Comparison of ENCODE assay signal across 8 cellular contexts in the genomic region with DNA sequence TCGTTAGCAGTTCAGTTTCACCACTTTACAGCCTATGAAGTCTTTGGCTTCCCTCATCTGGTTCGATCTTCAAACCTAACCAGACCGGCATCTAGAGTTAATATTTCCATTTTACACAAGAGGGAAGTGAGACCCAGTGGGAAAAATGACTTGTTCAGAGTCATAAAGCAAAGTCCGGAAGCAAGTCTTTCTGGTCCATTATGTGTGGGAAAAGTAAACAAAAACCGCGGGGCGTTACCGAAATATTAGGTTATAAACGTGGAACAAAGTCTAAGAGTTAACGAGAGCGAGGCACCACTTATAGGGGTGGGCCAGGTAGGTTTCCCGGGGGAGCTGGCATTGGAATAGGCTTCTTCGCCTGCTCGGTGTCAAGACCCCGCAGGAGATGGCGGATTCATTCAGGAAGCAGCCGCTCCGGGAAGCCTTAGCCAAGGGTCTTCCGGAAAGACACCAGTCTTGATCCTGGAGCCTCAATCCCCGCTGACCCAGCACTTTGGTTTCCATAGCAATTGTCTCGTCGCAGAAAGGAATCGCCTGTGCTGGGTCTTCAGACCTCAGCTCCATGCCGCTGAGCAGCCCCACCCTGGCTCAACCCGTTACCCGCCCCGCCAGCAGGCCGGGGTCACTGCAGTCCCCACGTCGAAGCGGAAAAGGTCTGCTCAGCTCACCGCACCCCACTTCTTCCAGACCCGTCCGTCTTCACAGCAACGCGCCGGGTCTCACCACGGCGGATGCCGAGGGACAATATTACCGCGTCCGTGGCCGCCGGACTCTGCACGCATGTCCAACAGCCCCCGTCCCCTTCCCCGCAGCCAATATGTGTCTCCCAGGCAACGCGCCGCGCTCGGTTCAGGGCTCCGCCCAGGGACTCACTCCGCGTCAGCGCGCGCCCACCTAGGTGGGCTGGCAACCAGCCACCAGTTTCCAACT. TPM values are rescaled to one million over a fixed set of nuclear protein-coding genes. Genes with fewer than 3 reads are reported as not detected.
DNase-seq lines count a peak whose midpoint lies in the region; ATAC-seq, FAIRE-seq and TF ChIP-seq lines count a peak whose summit lies in the region.

A gene (plus strand): TSS at position 872 of the 930 bp plus-strand sequence. CDS start 82 bp downstream, outside the sequence.

- H3K36me3 Mint-ChIP-seq in WTC11: no peaks in the 10 kb centered on the region
- no peaks in the 10 kb centered on the region for H3K36me3 Mint-ChIP-seq in mesothelial cell of epicardium
- no peaks in the 10 kb centered on the region for H3K36me3 Mint-ChIP-seq in type B pancreatic cell

- TF ChIP-seq RAD21 in H1 (IDR thresholded peaks at IDR 0.05 in 1 of 2, conservative IDR thresholded peaks at IDR 0.05 in 1 of 2; ENCODE audit: low read depth in 2 of 2, low read length in 2 of 2): no peak

- H3K27me3 ChIP-seq in H1 (replicated peaks in 1 of 4; ENCODE audit: control insufficient read depth in 3 of 4, extremely low read depth in 1 of 4, insufficient read depth in 3 of 4, low read length in 3 of 4): no peaks in the 10 kb centered on the region

- no peak within 1 kb of the TSS for H3K9ac ChIP-seq in H1 (replicated peaks in 1 of 4; ENCODE audit: extremely low read depth in 1 of 4, low read depth in 3 of 4, low read length in 3 of 4)

- H3K4ac ChIP-seq in H1 (replicated peaks; ENCODE audit: insufficient read length, low read depth, low read length): no peak within 1 kb of the TSS

- no peak within 1 kb of the TSS for H3K27ac Mint-ChIP-seq in WTC11
- H3K27ac Mint-ChIP-seq in mesothelial cell of epicardium: peak within 1 kb of the TSS; percentile 66
- no peak within 1 kb of the TSS for H3K27ac Mint-ChIP-seq in type B pancreatic cell

- DNase-seq in Daoy (ENCODE audit: low read depth) (peak; percentile 64), WTC11 (ENCODE audit: low spot score) (peak; percentile 29), H1 (ENCODE audit: low read depth in 1 of 2, low spot score in 2 of 2) (no peak), mesothelial cell of epicardium (ENCODE audit: low spot score in 2 of 2, unreplicated experiment in 2 of 2) (peak in 1 of 2 experiments; percentile 44), type B pancreatic cell (ENCODE audit: extremely low spot score, unreplicated experiment) (peak; percentile 65), A172 (ENCODE audit: low spot score) (no peak), NCI-H2107 (lab: John Stamatoyannopoulos, UW) (no peak)

- H2AK5ac ChIP-seq in H1 (ENCODE audit: low read depth, low read length): no peak within 1 kb of the TSS

- peaks cover 13% of the 10 kb centered on the region for H3K4me1 Mint-ChIP-seq in WTC11
- H3K4me1 Mint-ChIP-seq in mesothelial cell of epicardium: peaks cover 10% of the 10 kb centered on the region
- no peaks in the 10 kb centered on the region for H3K4me1 Mint-ChIP-seq in type B pancreatic cell (ENCODE audit: unreplicated experiment)

- TF ChIP-seq EP300 in H1 (IDR thresholded peaks at IDR 0.05; ENCODE audit: borderline replicate concordance in 1 of 2, low read depth in 2 of 2, low read length in 2 of 2): no peak

- H3K79me1 ChIP-seq in H1 (ENCODE audit: low read depth, low read length): no peaks in the 10 kb centered on the region

- peak within 1 kb of the TSS in 1 of 2 experiments; percentile 89; a peak in 2 of 4 replicates for H3K4me2 ChIP-seq in H1 (ENCODE audit: insufficient read depth in 1 of 2, low read depth in 2 of 2, low read length in 2 of 2)

- CTCF ChIA-PET in WTC11 (lab: Charles Lee): interaction anchor here (0.9 to 2.4 kb wide), 4 partner anchors 19 to 73 kb away, joined by 3 to 29 read pairs (median 7); a partner anchor contains a TSS
- CTCF ChIA-PET in H1 (lab: Charles Lee; ENCODE audit: partially characterized antibody): interaction anchor here (0.9 to 6.3 kb wide), 7 partner anchors 8 to 93 kb away, joined by 3 to 57 read pairs (median 5); a partner anchor contains a TSS

- H3K18ac ChIP-seq in H1 (ENCODE audit: extremely low read depth, low read length): no peak within 1 kb of the TSS

- POLR2A ChIA-PET in WTC11 (lab: Charles Lee): interaction anchor here (0.6 kb wide), 1 partner anchor 43 kb away, joined by 3 read pairs; no protein-coding TSS in a partner anchor
- POLR2A ChIA-PET in H1 (lab: Charles Lee; ENCODE audit: partially characterized antibody): no interaction called here

- no peaks in the 10 kb centered on the region for H3K9me3 Mint-ChIP-seq in WTC11
- H3K9me3 Mint-ChIP-seq in mesothelial cell of epicardium: peaks cover 5% of the 10 kb centered on the region
- no peaks in the 10 kb centered on the region for H3K9me3 Mint-ChIP-seq in type B pancreatic cell

- H2BK5ac ChIP-seq in H1 (ENCODE audit: low read depth, low read length): no peak within 1 kb of the TSS

- H3K4me3 Mint-ChIP-seq in WTC11: peak within 1 kb of the TSS; percentile 88
- H3K4me3 Mint-ChIP-seq in mesothelial cell of epicardium: peak within 1 kb of the TSS; percentile 84
- H3K4me3 Mint-ChIP-seq in type B pancreatic cell: peak within 1 kb of the TSS; percentile 89

- ATAC-seq in HG03025 (IDR thresholded peaks at IDR 0.05; ENCODE audit: low FRiP score, unreplicated experiment) (peak; percentile 54), WTC11 (peak; percentile 64)

- H3K79me2 ChIP-seq in H1 (ENCODE audit: control insufficient read depth in 1 of 2, insufficient read depth in 2 of 2, low read length in 2 of 2): no peaks in the 10 kb centered on the region

- H2AFZ ChIP-seq in H1 (ENCODE audit: low read length): no peak within 1 kb of the TSS

- H2BK15ac ChIP-seq in H1 (ENCODE audit: low read length): no peak within 1 kb of the TSS

- peak within 1 kb of the TSS in 1 of 4 experiments; percentile 64; a peak in 2 of 8 replicates for H3K4me3 ChIP-seq in H1 (ENCODE audit: extremely low read depth in 1 of 4, insufficient read depth in 2 of 4, low read depth in 3 of 4, low read length in 4 of 4)

- H4K91ac ChIP-seq in H1 (replicated peaks; ENCODE audit: insufficient read length, low read length): no peak within 1 kb of the TSS

- no peaks in the 10 kb centered on the region; a peak in 2 of 8 replicates for H3K36me3 ChIP-seq in H1 (ENCODE audit: control insufficient read depth in 2 of 4, insufficient read depth in 4 of 4, low read length in 3 of 4)

- H3K23me2 ChIP-seq in H1 (ENCODE audit: low read depth, low read length): peaks cover 2% of the 10 kb centered on the region; the same call in 1 of the 2 replicates

- no peak within 1 kb of the TSS for H3K23ac ChIP-seq in H1 (ENCODE audit: insufficient read length)

- WGBS in H1 (ENCODE audit: extremely low coverage in 1 of 2, insufficient coverage in 1 of 2, insufficient read length in 1 of 2, insufficient replicate concordance in 2 of 2, low coverage in 1 of 2, low lambda C conversion rate in 2 of 2, missing lambda C conversion rate in 1 of 2), 2 experiments: 93% methylated on average over 43 of the region's 59 CpGs; no CpG with 5 or more reads in 1 of the 2 experiments

- no peaks in the 10 kb centered on the region for H4K20me1 ChIP-seq in H1 (replicated peaks in 1 of 2; ENCODE audit: control insufficient read depth in 1 of 2, insufficient read depth in 2 of 2, low read length in 2 of 2)

- TF ChIP-seq CTCF in WTC11 (IDR thresholded peaks at IDR 0.05) (no peak), H1 (IDR thresholded peaks at IDR 0.05; ENCODE audit: control extremely low read depth in 1 of 3, insufficient read depth in 1 of 3, low read depth in 1 of 3, low read length in 3 of 3) (no peak), mesothelial cell of epicardium (IDR thresholded peaks at IDR 0.05; ENCODE audit: unreplicated experiment) (no peak), type B pancreatic cell (conservative IDR thresholded peaks at IDR 0.05) (no peak)

- H2BK12ac ChIP-seq in H1 (ENCODE audit: low read depth, low read length): no peak within 1 kb of the TSS

- H3K27me3 Mint-ChIP-seq in WTC11 (ENCODE audit: low read depth): peaks cover 49% of the 10 kb centered on the region
- peaks cover 35% of the 10 kb centered on the region for H3K27me3 Mint-ChIP-seq in mesothelial cell of epicardium (ENCODE audit: low read depth)
- peaks cover 47% of the 10 kb centered on the region for H3K27me3 Mint-ChIP-seq in type B pancreatic cell

- no peak for FAIRE-seq in H1 (lab: Jason Lieb, UNC)

- no peak within 1 kb of the TSS for H4K5ac ChIP-seq in H1 (ENCODE audit: insufficient read length, low read depth, low read length)

- no peak within 1 kb of the TSS for H2BK120ac ChIP-seq in H1 (replicated peaks; ENCODE audit: low read depth, low read length)

- H3K14ac ChIP-seq in H1 (ENCODE audit: insufficient read length): no peak within 1 kb of the TSS

- H4K8ac ChIP-seq in H1 (ENCODE audit: extremely low read depth, insufficient read depth, low read length): peak within 1 kb of the TSS; percentile 89; the same call in 1 of the 2 replicates

- H2BK20ac ChIP-seq in H1 (ENCODE audit: low read length): no peak within 1 kb of the TSS

- H3K56ac ChIP-seq in H1 (replicated peaks; ENCODE audit: insufficient read length, low read depth, low read length): no peak within 1 kb of the TSS

- H3K9me3 ChIP-seq in H1 (ENCODE audit: insufficient read depth in 2 of 2, low read depth in 1 of 2, low read length in 1 of 2): peaks cover 0 to 12% of the 10 kb centered on the region in 2 experiments; a peak in 1 of 4 replicates

- no peaks in the 10 kb centered on the region for H3K4me1 ChIP-seq in H1 (replicated peaks in 1 of 4; ENCODE audit: control insufficient read depth in 3 of 4, insufficient read depth in 4 of 4, low read length in 3 of 4)

- no peak within 1 kb of the TSS for H3K27ac ChIP-seq in H1 (ENCODE audit: low read depth, low read length)

- TF ChIP-seq POLR2A in H1 (IDR thresholded peaks at IDR 0.05; ENCODE audit: control extremely low read depth in 1 of 2, low read depth in 2 of 2, low read length in 2 of 2): no peak

TF ChIP-seq in WTC11, 78 proteins besides CTCF, POLR2A, EP300 and RAD21 (continues in another document):
- no peak for TF ChIP-seq PRRX2 (CRISPR knock-in tag; IDR thresholded peaks at IDR 0.05)

TF ChIP-seq in H1, 55 proteins besides CTCF, POLR2A, EP300 and RAD21 (continues in another document):
- TF ChIP-seq CHD2 (IDR thresholded peaks at IDR 0.05; ENCODE audit: low read length) (no peak), EZH2 (IDR thresholded peaks at IDR 0.05; ENCODE audit: low read depth, low read length, severe bottlenecking) (no peak)

RNA-seq across cellular contexts. Expression of the gene that starts here (rescaled TPM):
- not detected in 2 replicates for total RNA-seq in Daoy (2014; rRNA removed; shearing (Covaris generic))
- total RNA-seq in WTC11 (2021) (not detected in 3 replicates), mesothelial cell of epicardium (not detected in 3 replicates), type B pancreatic cell (ENCODE audit: low replicate concordance) (not detected in 2 replicates)
- not detected in 2 replicates for total RNA-seq in H1 (2021; fragmentation: NEBNext Ultra II Directional; extraction: Animal tissue kit (Norgen Biotek cat#: 25700))
- polyA plus RNA-seq in H1 (2011; rRNA removed): not detected in 2 replicates
- not detected for polyA plus RNA-seq in H1 (2011; cell fraction: cytosol; rRNA removed)
- not detected for polyA plus RNA-seq in H1 (2011; cell fraction: nucleus; rRNA removed)
- not detected in 4 replicates for polyA plus RNA-seq in H1 (2012, experiment 1 of 2)
- not detected for polyA plus RNA-seq in H1 (2012, experiment 2 of 2)
- polyA plus RNA-seq in H1 (2013, experiment 1 of 2): not detected
- not detected for polyA plus RNA-seq in H1 (2013, experiment 2 of 2)
- not detected in 2 replicates for polyA minus RNA-seq in H1 (2011; rRNA and poly(A)+ RNA removed)
- polyA minus RNA-seq in H1 (2011; cell fraction: cytosol; rRNA and poly(A)+ RNA removed): not detected
- polyA minus RNA-seq in H1 (2011; cell fraction: nucleus; rRNA and poly(A)+ RNA removed): not detected
- not detected in 2 replicates for total RNA-seq in A172 (2014; rRNA removed; shearing (Covaris generic))

Comparison
In these comparisons a context has a peak if more than half of its experiments do, and no peak if none do; other contexts are left out.
1. Peak in DNase-seq in Daoy; RNA of the gene not detected or under 1 TPM.
2. Peak in DNase-seq and ATAC-seq in WTC11; RNA of the gene not detected or under 1 TPM.
3. Peak in DNase-seq in type B pancreatic cell; RNA of the gene not detected or under 1 TPM.